Comparison of ENCODE assay signal across 15 cellular contexts in the genomic region with DNA sequence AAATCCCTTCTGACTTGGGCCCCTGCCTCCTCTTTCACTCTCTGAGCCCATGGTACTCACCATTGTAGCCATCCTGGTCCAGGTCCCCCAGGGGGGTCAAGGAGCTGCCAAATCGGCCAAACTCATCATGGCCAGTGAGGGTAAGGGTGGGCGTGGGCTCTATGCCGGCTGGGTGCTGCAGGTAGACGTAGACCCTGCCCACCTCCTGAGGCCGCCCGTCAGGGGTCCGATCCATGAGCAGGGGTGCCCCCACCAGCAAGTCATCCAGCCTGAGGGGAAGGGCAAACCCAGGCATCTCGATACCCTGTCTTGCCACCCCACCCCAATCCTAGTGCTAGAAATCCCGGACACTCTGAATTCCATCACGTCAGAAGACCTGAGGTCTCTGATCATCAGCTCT. TPM values are rescaled to one million over a fixed set of nuclear protein-coding genes. Genes with fewer than 3 reads are reported as not detected.
DNase-seq lines count a peak whose midpoint lies in the region; ATAC-seq and TF ChIP-seq lines count a peak whose summit lies in the region.
"Had no signal": no experiment of that assay in that cellular context is flagged by ENCODE, and none has a peak within 500 bp of the region (broad histone marks: within the 10 kb centered on the region; RNA-seq: fewer than 3 reads in every experiment).

No MANE protein-coding gene starts in this region.

- H3K27me3 ChIP-seq in adipocyte (replicated peaks; ENCODE audit: control insufficient read depth, insufficient read depth, low read length) (no peaks in the 10 kb centered on the region), muscle layer of colon (ENCODE audit: control insufficient read depth in 1 of 2, insufficient read depth in 2 of 2, low read length in 2 of 2) (no peaks in the 10 kb centered on the region), uterus (no peaks in the 10 kb centered on the region)
- H3K27me3 ChIP-seq: BLaER1, colonic mucosa had no signal

- no peak for TF ChIP-seq CTCF in uterus (IDR thresholded peaks at IDR 0.05)

- no peaks in the 10 kb centered on the region for H3K27me3 Mint-ChIP-seq in activated naive CD8-positive, alpha-beta T cell treated with anti-CD3 and anti-CD28 coated beads for 36 hours
- H3K27me3 Mint-ChIP-seq in activated naive CD8-positive, alpha-beta T cell treated with anti-CD3 and anti-CD28 coated beads, Interleukin-2, amount 50 U/mL, for 24 hours, result no peaks in the 10 kb centered on the region

- H3K4me1 Mint-ChIP-seq in activated naive CD8-positive, alpha-beta T cell treated with anti-CD3 and anti-CD28 coated beads for 36 hours, result peaks cover 4% of the 10 kb centered on the region
- H3K4me1 Mint-ChIP-seq in activated naive CD8-positive, alpha-beta T cell treated with anti-CD3 and anti-CD28 coated beads, Interleukin-2, amount 50 U/mL, for 24 hours, result peaks cover 6% of the 10 kb centered on the region

- H3K27ac ChIP-seq in muscle layer of colon (ENCODE audit: low read depth, low read length) (peak overlapping the region; percentile 50), uterus (peak overlapping the region; percentile 31 to 61)
- H3K27ac ChIP-seq: BLaER1, colonic mucosa had no signal

- H3K9me3 ChIP-seq in adipocyte (ENCODE audit: control insufficient read depth, low read length) (no peaks in the 10 kb centered on the region), muscle layer of colon (ENCODE audit: low read length) (no peaks in the 10 kb centered on the region), uterus (no peaks in the 10 kb centered on the region)
- H3K9me3 ChIP-seq: BLaER1, colonic mucosa had no signal

- H3K4me3 ChIP-seq in adipocyte (ENCODE audit: low read length), result no peak overlapping the region
- H3K4me3 ChIP-seq in muscle layer of colon (ENCODE audit: low read depth in 1 of 2, low read length in 2 of 2), result no peak overlapping the region
- no peak overlapping the region for H3K4me3 ChIP-seq in uterus
- H3K4me3 ChIP-seq: BLaER1, colonic mucosa, lung had no signal

- H3K27ac Mint-ChIP-seq in activated naive CD8-positive, alpha-beta T cell treated with anti-CD3 and anti-CD28 coated beads for 36 hours, result peak overlapping the region; percentile 14
- H3K27ac Mint-ChIP-seq in activated naive CD8-positive, alpha-beta T cell treated with anti-CD3 and anti-CD28 coated beads, Interleukin-2, amount 50 U/mL, for 24 hours, result no peak overlapping the region
- H3K27ac Mint-ChIP-seq: T-helper 2 cell treated with Interferon-gamma antibody and Interleukin-4, amounts not matched to agents 5 μg/mL and 100 μg/mL, for 36 hours had no signal

- intact Hi-C loops in uterus (cut with DNase I; ENCODE audit: low total_unique reads), result no loop called here

- DNase-seq in activated naive CD8-positive, alpha-beta T cell treated with anti-CD3 and anti-CD28 coated beads for 36 hours, result no peak
- no peak for DNase-seq in activated naive CD8-positive, alpha-beta T cell treated with anti-CD3 and anti-CD28 coated beads, Interleukin-2, amount 50 U/mL, for 24 hours
- DNase-seq in adipocyte (ENCODE audit: low read depth) (no peak), uterus (no peak), NCI-H2196 treated with DMSO at 0.1 percent for 48 hours (lab: John Stamatoyannopoulos, UW; ENCODE audit: unreplicated experiment) (no peak), NCI-H2107 (lab: John Stamatoyannopoulos, UW) (no peak)
- DNase-seq: colonic mucosa, HCEC 1CT, NCI-H2171 had no signal

- no peak overlapping the region for H3K4me3 Mint-ChIP-seq in activated naive CD8-positive, alpha-beta T cell treated with anti-CD3 and anti-CD28 coated beads for 36 hours
- no peak overlapping the region for H3K4me3 Mint-ChIP-seq in activated naive CD8-positive, alpha-beta T cell treated with anti-CD3 and anti-CD28 coated beads, Interleukin-2, amount 50 U/mL, for 24 hours
- H3K4me3 Mint-ChIP-seq: T-helper 2 cell treated with Interferon-gamma antibody and Interleukin-4, amounts not matched to agents 5 μg/mL and 100 μg/mL, for 36 hours had no signal

- no peak for TF ChIP-seq POLR2A in uterus (IDR thresholded peaks at IDR 0.05)

- H3K4me1 ChIP-seq in adipocyte (ENCODE audit: control insufficient read depth, insufficient read depth, low read length), result peaks cover 19% of the 10 kb centered on the region
- peaks cover 18% of the 10 kb centered on the region for H3K4me1 ChIP-seq in muscle layer of colon (ENCODE audit: insufficient read depth, low read length)
- no peaks in the 10 kb centered on the region for H3K4me1 ChIP-seq in uterus
- H3K4me1 ChIP-seq: colonic mucosa had no signal

- peaks cover 96% of the 10 kb centered on the region for H3K36me3 ChIP-seq in adipocyte (ENCODE audit: control insufficient read depth, insufficient read depth, low read length, severe bottlenecking)
- H3K36me3 ChIP-seq in muscle layer of colon (ENCODE audit: insufficient read depth, low read length), result peaks cover 95% of the 10 kb centered on the region
- H3K36me3 ChIP-seq in uterus, result no peaks in the 10 kb centered on the region
- H3K36me3 ChIP-seq: colonic mucosa had no signal

- no peaks in the 10 kb centered on the region for H3K9me3 Mint-ChIP-seq in activated naive CD8-positive, alpha-beta T cell treated with anti-CD3 and anti-CD28 coated beads for 36 hours
- H3K9me3 Mint-ChIP-seq in activated naive CD8-positive, alpha-beta T cell treated with anti-CD3 and anti-CD28 coated beads, Interleukin-2, amount 50 U/mL, for 24 hours, result no peaks in the 10 kb centered on the region
- H3K9me3 Mint-ChIP-seq: T-helper 2 cell treated with Interferon-gamma antibody and Interleukin-4, amounts not matched to agents 5 μg/mL and 100 μg/mL, for 36 hours had no signal

- ATAC-seq in activated naive CD8-positive, alpha-beta T cell treated with anti-CD3 and anti-CD28 coated beads, Interleukin-2, amount 50 U/mL, for 24 hours, result no peak
- no peak for ATAC-seq in esophagus mucosa

- H3K36me3 Mint-ChIP-seq in activated naive CD8-positive, alpha-beta T cell treated with anti-CD3 and anti-CD28 coated beads for 36 hours, result peaks cover 14% of the 10 kb centered on the region
- H3K36me3 Mint-ChIP-seq in activated naive CD8-positive, alpha-beta T cell treated with anti-CD3 and anti-CD28 coated beads, Interleukin-2, amount 50 U/mL, for 24 hours (ENCODE audit: low read depth), result peaks cover 27% of the 10 kb centered on the region

- H3K9ac ChIP-seq in adipocyte (ENCODE audit: low read length), result peak overlapping the region; percentile 14
- no peak overlapping the region for H3K9ac ChIP-seq in muscle layer of colon (ENCODE audit: low read length)
- H3K9ac ChIP-seq: BLaER1 had no signal

RNA-seq across cellular contexts. Expression of a gene that starts 14.0 kb away (rescaled TPM):
- 10 to 100 TPM; 18.3 to 20.1 TPM for total RNA-seq in activated naive CD8-positive, alpha-beta T cell treated with anti-CD3 and anti-CD28 coated beads for 36 hours
- total RNA-seq in uterus (100 to 1,000 TPM in 2 of 4 donors, 10 to 100 TPM in 2; 69.7 to 223 (median 99.4) TPM), esophagus mucosa (12.8 TPM)

RNA-seq across cellular contexts. Expression of a gene that starts 20.6 kb away (rescaled TPM):
- 1 to 10 TPM; 1.0 to 1.1 TPM for total RNA-seq in activated naive CD8-positive, alpha-beta T cell treated with anti-CD3 and anti-CD28 coated beads for 36 hours
- total RNA-seq in uterus (10 to 100 TPM in 1 of 4 donors, 1 to 10 TPM in 1, under 1 TPM in 2; 0.26 to 16.9 (median 3.2) TPM), esophagus mucosa (52.2 TPM)

RNA-seq across cellular contexts. Expression of a gene that starts 40.8 kb away (rescaled TPM):
- 1 to 10 TPM in 1 of 2 experiments, under 1 TPM in 1; 0.62 to 1.2 TPM for total RNA-seq in activated naive CD8-positive, alpha-beta T cell treated with anti-CD3 and anti-CD28 coated beads for 36 hours
- total RNA-seq in uterus (under 1 TPM in 2 of 4 donors, not detected in 2; 0.21 to 0.27 TPM), esophagus mucosa (0.16 TPM)
- total RNA-seq: bronchial epithelial cell had no signal
